ENCODE assay signal across 37 cellular contexts in genomic region chr21:15434185-15434905, GRCh38.
"Had no signal": no experiment of that assay in that cellular context is flagged by ENCODE, and none has a peak within 500 bp of the region (broad histone marks: within the 10 kb centered on the region; RNA-seq: fewer than 3 reads in every experiment).

No MANE protein-coding gene starts in this region.

- H3K9me3 Mint-ChIP-seq: activated CD4-positive, alpha-beta memory T cell treated with anti-CD3 and anti-CD28 coated beads for 36 hours; activated CD4-positive, alpha-beta T cell treated with anti-CD3 and anti-CD28 coated beads, Interleukin-2, amount 10 ng/mL, durations not matched to agents 24 days and 14 days; activated naive CD4-positive, alpha-beta T cell treated with anti-CD3 and anti-CD28 coated beads, Interleukin-2, amount 10 ng/mL, durations not matched to agents 7 days and 5 days; activated naive CD8-positive, alpha-beta T cell treated with anti-CD3 and anti-CD28 coated beads, Interleukin-2, amount 10 ng/mL, durations not matched to agents 7 days and 5 days; central memory CD8-positive, alpha-beta T cell had no signal

- H3K4me1 ChIP-seq: ascending aorta had no signal

- H3K27me3 ChIP-seq: ascending aorta, cardiac muscle cell had no signal

- DNase-seq: activated B cell treated with CpG ODN at 0.5 μM for 24 hours; activated CD4-positive, alpha-beta memory T cell treated with anti-CD3 and anti-CD28 coated beads for 36 hours; activated CD4-positive, alpha-beta T cell treated with anti-CD3 and anti-CD28 coated beads for 4 hours; activated CD4-positive, alpha-beta T cell treated with anti-CD3 and anti-CD28 coated beads, Interleukin-2, amount 10 ng/mL, durations not matched to agents 24 days and 14 days; activated CD4-positive, alpha-beta T cell treated with anti-CD3 and anti-CD28 coated beads, Interleukin-2, amount 50 U/mL, for 1 hour; activated CD4-positive, alpha-beta T cell treated with anti-CD3 and anti-CD28 coated beads, Interleukin-2, amount 50 U/mL, for 4 hours; activated CD4-positive, CD25-positive, alpha-beta regulatory T cell treated with anti-CD3 and anti-CD28 coated beads, Interleukin-2, amount 50 U/mL, for 72 hours; activated CD8-positive, alpha-beta memory T cell treated with anti-CD3 and anti-CD28 coated beads, Interleukin-2, amount 50 U/mL, for 4 hours; activated CD8-positive, alpha-beta T cell treated with anti-CD3 and anti-CD28 coated beads for 36 hours; activated effector memory CD4-positive, alpha-beta T cell treated with Interleukin-2 at 50 U/mL for 16 hours; activated gamma-delta T cell; activated naive CD4-positive, alpha-beta T cell treated with anti-CD3 and anti-CD28 coated beads, Interleukin-2, amount 10 ng/mL, durations not matched to agents 7 days and 5 days; activated naive CD4-positive, alpha-beta T cell treated with Interleukin-2 at 50 U/mL for 16 hours; activated naive CD8-positive, alpha-beta T cell treated with anti-CD3 and anti-CD28 coated beads, Interleukin-2, amount 10 ng/mL, durations not matched to agents 7 days and 5 days; activated naive CD8-positive, alpha-beta T cell treated with anti-CD3 and anti-CD28 coated beads, Interleukin-2, amount 50 U/mL, for 24 hours; activated T-cell treated with anti-CD3 and anti-CD28 coated beads for 4 hours; activated T-cell treated with anti-CD3 and anti-CD28 coated beads, Interleukin-2, amount 50 U/mL, for 1 hour; activated T-cell treated with anti-CD3 and anti-CD28 coated beads, Interleukin-2, amount 50 U/mL, for 4 hours; amygdala; anterior cingulate cortex; caudate nucleus; cerebellar nuclear complex; T-helper 1 cell; T-helper 2 cell; T-helper 9 cell had no signal

- H3K9me3 ChIP-seq: ascending aorta had no signal

- H3K27ac ChIP-seq: ascending aorta, cardiac muscle cell, VCaP had no signal

- FAIRE-seq: bronchial epithelial cell, TTC549 had no signal

- H3K36me3 ChIP-seq: ascending aorta, cardiac muscle cell had no signal

- H3K4me3 Mint-ChIP-seq: activated B cell treated with CpG ODN at 0.5 μM for 24 hours; activated CD4-positive, alpha-beta memory T cell treated with anti-CD3 and anti-CD28 coated beads for 36 hours; activated CD4-positive, alpha-beta T cell treated with anti-CD3 and anti-CD28 coated beads, Interleukin-2, amount 10 ng/mL, durations not matched to agents 24 days and 14 days; activated CD8-positive, alpha-beta T cell treated with anti-CD3 and anti-CD28 coated beads for 36 hours; activated naive CD4-positive, alpha-beta T cell treated with anti-CD3 and anti-CD28 coated beads, Interleukin-2, amount 10 ng/mL, durations not matched to agents 7 days and 5 days; activated naive CD4-positive, alpha-beta T cell treated with anti-CD3 and anti-CD28 coated beads, Interleukin-2, amount 50 U/mL, for 24 hours; activated naive CD8-positive, alpha-beta T cell; activated naive CD8-positive, alpha-beta T cell treated with anti-CD3 and anti-CD28 coated beads, Interleukin-2, amount 10 ng/mL, durations not matched to agents 7 days and 5 days; activated naive CD8-positive, alpha-beta T cell treated with anti-CD3 and anti-CD28 coated beads, Interleukin-2, amount 50 U/mL, for 24 hours; activated T-cell treated with anti-CD3 and anti-CD28 coated beads, Interleukin-2, amount 50 U/mL, for 4 hours; brain; central memory CD8-positive, alpha-beta T cell; T-helper 1 cell treated with Interleukin-12 subunit alpha and Interleukin-12 subunit beta and Interleukin-4 antibody, amounts not matched to agents 30 μg/mL and 1 μg/mL, for 36 hours; T-helper 2 cell treated with Interferon-gamma antibody and Interleukin-4, amounts not matched to agents 5 μg/mL and 100 μg/mL, for 36 hours had no signal

- H3K36me3 Mint-ChIP-seq: activated CD4-positive, alpha-beta memory T cell treated with anti-CD3 and anti-CD28 coated beads for 36 hours; activated naive CD4-positive, alpha-beta T cell treated with anti-CD3 and anti-CD28 coated beads, Interleukin-2, amount 10 ng/mL, durations not matched to agents 7 days and 5 days; activated naive CD4-positive, alpha-beta T cell treated with anti-CD3 and anti-CD28 coated beads, Interleukin-2, amount 50 U/mL, for 24 hours; activated naive CD8-positive, alpha-beta T cell; brain had no signal

- H3K27ac Mint-ChIP-seq: activated B cell treated with CpG ODN at 0.5 μM for 24 hours; activated CD4-positive, alpha-beta memory T cell treated with anti-CD3 and anti-CD28 coated beads for 36 hours; activated CD4-positive, alpha-beta T cell treated with anti-CD3 and anti-CD28 coated beads, Interleukin-2, amount 10 ng/mL, durations not matched to agents 24 days and 14 days; activated CD8-positive, alpha-beta T cell treated with anti-CD3 and anti-CD28 coated beads for 36 hours; activated naive CD4-positive, alpha-beta T cell treated with anti-CD3 and anti-CD28 coated beads, Interleukin-2, amount 10 ng/mL, durations not matched to agents 7 days and 5 days; activated naive CD4-positive, alpha-beta T cell treated with anti-CD3 and anti-CD28 coated beads, Interleukin-2, amount 50 U/mL, for 24 hours; activated naive CD8-positive, alpha-beta T cell; activated naive CD8-positive, alpha-beta T cell treated with anti-CD3 and anti-CD28 coated beads, Interleukin-2, amount 10 ng/mL, durations not matched to agents 7 days and 5 days; activated naive CD8-positive, alpha-beta T cell treated with anti-CD3 and anti-CD28 coated beads, Interleukin-2, amount 50 U/mL, for 24 hours; activated T-helper 2 cell treated with anti-CD3 and anti-CD28 coated beads, Interferon-gamma antibody, Interleukin-2, Interleukin-4, amounts not matched to agents 10 μg/mL and 5 μg/mL and 100 μg/mL, durations not matched to agents 14 hours and 24 hours and 36 hours; brain; T-helper 1 cell treated with Interleukin-12 subunit alpha and Interleukin-12 subunit beta and Interleukin-4 antibody, amounts not matched to agents 30 μg/mL and 1 μg/mL, for 36 hours; T-helper 2 cell treated with Interferon-gamma antibody and Interleukin-4, amounts not matched to agents 5 μg/mL and 100 μg/mL, for 36 hours had no signal

- H3K27me3 Mint-ChIP-seq: activated B cell treated with CpG ODN at 0.5 μM for 24 hours; activated CD4-positive, alpha-beta memory T cell treated with anti-CD3 and anti-CD28 coated beads for 36 hours; activated CD4-positive, alpha-beta T cell treated with anti-CD3 and anti-CD28 coated beads, Interleukin-2, amount 10 ng/mL, durations not matched to agents 24 days and 14 days; activated CD8-positive, alpha-beta T cell treated with anti-CD3 and anti-CD28 coated beads for 36 hours; activated naive CD4-positive, alpha-beta T cell treated with anti-CD3 and anti-CD28 coated beads, Interleukin-2, amount 10 ng/mL, durations not matched to agents 7 days and 5 days; activated naive CD4-positive, alpha-beta T cell treated with anti-CD3 and anti-CD28 coated beads, Interleukin-2, amount 50 U/mL, for 24 hours; activated naive CD8-positive, alpha-beta T cell; activated naive CD8-positive, alpha-beta T cell treated with anti-CD3 and anti-CD28 coated beads, Interleukin-2, amount 10 ng/mL, durations not matched to agents 7 days and 5 days; brain had no signal

- H3K4me1 Mint-ChIP-seq: activated B cell treated with CpG ODN at 0.5 μM for 24 hours; activated naive CD4-positive, alpha-beta T cell treated with anti-CD3 and anti-CD28 coated beads, Interleukin-2, amount 10 ng/mL, durations not matched to agents 7 days and 5 days; central memory CD8-positive, alpha-beta T cell had no signal

- H3K4me3 ChIP-seq: ascending aorta, cardiac muscle cell had no signal
